1 cellular context compared by ENCODE assay signal in genomic region chr7:129218514-129219036, GRCh38.
TF ChIP-seq lines count a peak whose summit lies in the region.

No MANE protein-coding gene starts in this region.

TF ChIP-seq in H1, 55 proteins besides CTCF, POLR2A, EP300 and RAD21:
- TF ChIP-seq JUN (IDR thresholded peaks at IDR 0.05; ENCODE audit: low read depth, low read length) = no peak
- peak; percentile 48; the same call in 1 of the 2 replicates for TF ChIP-seq TEAD4 (IDR thresholded peaks at IDR 0.05; ENCODE audit: low read depth, low read length)
- peak; percentile 41; the same call in 1 of the 2 replicates for TF ChIP-seq KDM1A (IDR thresholded peaks at IDR 0.05; ENCODE audit: borderline replicate concordance, low read length)
- TF ChIP-seq HDAC2 (IDR thresholded peaks at IDR 0.05; ENCODE audit: borderline replicate concordance in 1 of 2, low read depth in 2 of 2, low read length in 2 of 2) = 0 out of 4 replicates have a peak, but pooled peaks of 1 of the 2 experiments have one; percentile 48
- TF ChIP-seq CREB1 (IDR thresholded peaks at IDR 0.05) = peak; percentile 41; the same call in 1 of the 2 replicates
- TF ChIP-seq GTF2F1 (IDR thresholded peaks at IDR 0.05; ENCODE audit: borderline replicate concordance, low read depth, low read length) = no peak
- no peak for TF ChIP-seq BCL11A (IDR thresholded peaks at IDR 0.05; ENCODE audit: low read depth in 2 of 2, low read length in 2 of 2)
- peak; percentile 89 to 91; a peak in 2 of 4 replicates for TF ChIP-seq SIN3A (conservative IDR thresholded peaks at IDR 0.05 in 1 of 2, IDR thresholded peaks at IDR 0.05 in 1 of 2; ENCODE audit: low read depth in 1 of 2, low read length in 2 of 2)
- TF ChIP-seq ATF2 (IDR thresholded peaks at IDR 0.05; ENCODE audit: low read length) = 0 out of 2 replicates have a peak, but pooled peaks have one; percentile 27
- no peak for TF ChIP-seq RXRA (IDR thresholded peaks at IDR 0.05; ENCODE audit: insufficient read depth, low read depth, low read length)
- TF ChIP-seq TBP (IDR thresholded peaks at IDR 0.05; ENCODE audit: low read depth, low read length) = no peak
